13 cellular contexts compared by ENCODE assay signal in genomic region chr10:62073429-62073828, GRCh38.
DNase-seq lines count a peak whose midpoint lies in the region; ATAC-seq and TF ChIP-seq lines count a peak whose summit lies in the region.
"Had no signal": no experiment of that assay in that cellular context is flagged by ENCODE, and none has a peak within 500 bp of the region (broad histone marks: within the 10 kb centered on the region; RNA-seq: fewer than 3 reads in every experiment).

No MANE protein-coding gene starts in this region.

- no peak for ATAC-seq in activated T-cell treated with anti-CD3 and anti-CD28 coated beads, Interleukin-2, amount 50 U/mL, for 72 hours (replicated peaks in 1 of 2)
- ATAC-seq in SK-N-SH treated with all-trans-retinoic acid at 6 μM for 48 hours, result peak; percentile 54
- ATAC-seq in HG03097 (IDR thresholded peaks at IDR 0.05; ENCODE audit: low FRiP score, unreplicated experiment), result no peak
- ATAC-seq: heart right ventricle had no signal

- 50% methylated on average over 3 of the region's 3 CpGs for WGBS in hepatocyte (ENCODE audit: low lambda C conversion rate, missing lambda C conversion rate)

- H3K9me3 ChIP-seq in hepatocyte (ENCODE audit: low read depth) (no peaks in the 10 kb centered on the region), MG63 (no peaks in the 10 kb centered on the region)
- H3K9me3 ChIP-seq: heart right ventricle had no signal

- DNase-seq in activated T-cell treated with anti-CD3 and anti-CD28 coated beads, Interleukin-2, amount 50 U/mL, for 72 hours, result no peak
- no peak for DNase-seq in activated T-cell treated with anti-CD3 and anti-CD28 coated beads for 4 hours
- no peak for DNase-seq in hepatocyte (ENCODE audit: low spot score)
- peak in 1 of 49 donors; percentile 26 for DNase-seq in substantia nigra (lab: John Stamatoyannopoulos, UW)
- DNase-seq in NCI-H2196 treated with DMSO at 0.1 percent for 48 hours (lab: John Stamatoyannopoulos, UW; ENCODE audit: unreplicated experiment), result no peak
- DNase-seq in MG63, result no peak
- DNase-seq: activated CD4-positive, alpha-beta T cell treated with anti-CD3 and anti-CD28 coated beads, Interleukin-2, amount 50 U/mL, for 1 hour; heart right ventricle; KBM-7; posterior cingulate gyrus; stimulated activated CD4-positive, alpha-beta T cell treated with anti-CD3 and anti-CD28 coated beads, Interleukin-1b, Interleukin-23, amount 100 ng/mL, for 48 hours had no signal

- no peaks in the 10 kb centered on the region for H3K27me3 ChIP-seq in hepatocyte
- H3K27me3 ChIP-seq in MG63, result no peaks in the 10 kb centered on the region
- H3K27me3 ChIP-seq: heart right ventricle had no signal

- peaks cover 84% of the 10 kb centered on the region for H3K4me1 Mint-ChIP-seq in activated T-cell treated with anti-CD3 and anti-CD28 coated beads, Interleukin-2, amount 50 U/mL, for 72 hours (ENCODE audit: low read depth)

- H3K36me3 ChIP-seq in hepatocyte (replicated peaks; ENCODE audit: insufficient read depth, low read depth), result no peaks in the 10 kb centered on the region
- peaks cover 94% of the 10 kb centered on the region for H3K36me3 ChIP-seq in MG63

- H3K36me3 Mint-ChIP-seq in activated T-cell treated with anti-CD3 and anti-CD28 coated beads, Interleukin-2, amount 50 U/mL, for 72 hours (ENCODE audit: insufficient read depth in 2 of 2), result peaks cover 40 to 78% of the 10 kb centered on the region in 2 donors

- no peak for TF ChIP-seq CTCF in hepatocyte (IDR thresholded peaks at IDR 0.05; ENCODE audit: poor library complexity)

- no peaks in the 10 kb centered on the region for H3K9me3 Mint-ChIP-seq in activated T-cell treated with anti-CD3 and anti-CD28 coated beads, Interleukin-2, amount 50 U/mL, for 72 hours

- peak overlapping the region; percentile 80 for H3K27ac Mint-ChIP-seq in activated T-cell treated with anti-CD3 and anti-CD28 coated beads, Interleukin-2, amount 50 U/mL, for 72 hours

- no peak overlapping the region for H3K4me2 ChIP-seq in hepatocyte

- H3K4me3 Mint-ChIP-seq in activated T-cell treated with anti-CD3 and anti-CD28 coated beads, Interleukin-2, amount 50 U/mL, for 72 hours, result peak overlapping the region in 1 of 2 donors; percentile 67

- H3K27me3 Mint-ChIP-seq in activated T-cell treated with anti-CD3 and anti-CD28 coated beads, Interleukin-2, amount 50 U/mL, for 72 hours (ENCODE audit: low read depth), result no peaks in the 10 kb centered on the region

- H4K20me1 ChIP-seq in hepatocyte (ENCODE audit: insufficient read depth, poor library complexity, severe bottlenecking), result no peaks in the 10 kb centered on the region

- H3K27ac ChIP-seq in hepatocyte (peak overlapping the region; percentile 29), substantia nigra (ENCODE audit: low read depth, low read length, poor library complexity, severe bottlenecking) (peak overlapping the region; percentile 69)

- peaks cover 62% of the 10 kb centered on the region for H3K79me2 ChIP-seq in hepatocyte

- H3K4me3 ChIP-seq in hepatocyte (no peak overlapping the region), MG63 (no peak overlapping the region)
- H3K4me3 ChIP-seq: heart right ventricle had no signal

- peaks cover 21% of the 10 kb centered on the region for H3K4me1 ChIP-seq in hepatocyte (ENCODE audit: insufficient read depth)

- H3K9me2 ChIP-seq in hepatocyte (replicated peaks; ENCODE audit: insufficient read depth), result no peaks in the 10 kb centered on the region

- no peak overlapping the region for H2AFZ ChIP-seq in hepatocyte

TF ChIP-seq in SK-N-SH treated with all-trans-retinoic acid at 6 μM for 48 hours, 23 proteins besides CTCF, POLR2A, EP300 and RAD21:
- peak; percentile 79 for TF ChIP-seq ISL1 (CRISPR knock-in tag; IDR thresholded peaks at IDR 0.05)
- no peak for TF ChIP-seq BACH2 (CRISPR knock-in tag; IDR thresholded peaks at IDR 0.05; ENCODE audit: borderline replicate concordance)
- 0 out of 2 replicates have a peak, but pooled peaks have one; percentile 17 for TF ChIP-seq ZC3H10 (CRISPR knock-in tag; IDR thresholded peaks at IDR 0.05)
- no peak for TF ChIP-seq PATZ1 (CRISPR knock-in tag; IDR thresholded peaks at IDR 0.05; ENCODE audit: borderline replicate concordance)
- no peak for TF ChIP-seq GLIS3 (CRISPR knock-in tag; IDR thresholded peaks at IDR 0.05)
- 0 out of 2 replicates have a peak, but pooled peaks have one; percentile 31 for TF ChIP-seq TOX (CRISPR knock-in tag; IDR thresholded peaks at IDR 0.05; ENCODE audit: borderline replicate concordance)
